1 cellular context compared by ENCODE assay signal in the genomic region with DNA sequence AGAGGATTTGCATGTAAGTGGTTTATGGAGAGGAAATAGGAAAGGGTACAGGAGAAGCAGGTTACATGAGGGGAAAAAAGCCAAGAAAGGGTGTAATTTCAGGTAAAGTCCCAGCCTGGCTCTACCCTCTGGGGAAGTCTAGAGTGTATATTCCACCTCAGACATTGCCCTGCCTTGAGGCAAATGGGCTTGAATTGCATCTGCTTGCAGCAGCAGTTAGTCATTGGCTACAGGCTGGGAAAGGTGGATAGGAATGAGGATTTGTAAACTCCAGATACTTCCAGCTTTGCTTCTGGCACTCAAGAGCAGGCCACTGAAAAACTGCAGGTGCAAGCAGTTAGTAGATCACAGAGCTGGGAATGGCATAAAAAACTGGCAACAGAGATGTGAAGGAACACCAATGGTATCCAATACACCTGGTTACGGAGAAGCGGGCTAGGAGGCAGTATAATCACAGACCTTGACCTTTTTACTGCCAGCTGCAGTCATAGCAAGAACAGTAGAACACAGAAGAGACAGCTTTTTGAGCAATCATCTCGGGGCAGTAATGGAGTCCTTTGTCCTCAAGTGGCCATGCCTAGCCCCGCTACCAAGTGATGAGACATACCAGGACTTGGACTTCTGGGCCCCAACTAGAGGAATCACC.
TF ChIP-seq lines count a peak whose summit lies in the region.

No MANE protein-coding gene starts in this region.

TF ChIP-seq in H1, 55 proteins besides CTCF, POLR2A, EP300 and RAD21:
- TF ChIP-seq MAFK (IDR thresholded peaks at IDR 0.05; ENCODE audit: low read depth, low read length) = no peak
- no peak for TF ChIP-seq CHD1 (IDR thresholded peaks at IDR 0.05; ENCODE audit: low read depth, low read length)
- no peak for TF ChIP-seq PHF8 (conservative IDR thresholded peaks at IDR 0.05; ENCODE audit: low read depth, low read length)
- no peak for TF ChIP-seq BRCA1 (IDR thresholded peaks at IDR 0.05; ENCODE audit: low read depth, low read length)
- no peak for TF ChIP-seq TAF1 (IDR thresholded peaks at IDR 0.05; ENCODE audit: low read depth, low read length)
- TF ChIP-seq NRF1 (IDR thresholded peaks at IDR 0.05; ENCODE audit: low read depth, low read length) = no peak
- TF ChIP-seq, protein P1, sequence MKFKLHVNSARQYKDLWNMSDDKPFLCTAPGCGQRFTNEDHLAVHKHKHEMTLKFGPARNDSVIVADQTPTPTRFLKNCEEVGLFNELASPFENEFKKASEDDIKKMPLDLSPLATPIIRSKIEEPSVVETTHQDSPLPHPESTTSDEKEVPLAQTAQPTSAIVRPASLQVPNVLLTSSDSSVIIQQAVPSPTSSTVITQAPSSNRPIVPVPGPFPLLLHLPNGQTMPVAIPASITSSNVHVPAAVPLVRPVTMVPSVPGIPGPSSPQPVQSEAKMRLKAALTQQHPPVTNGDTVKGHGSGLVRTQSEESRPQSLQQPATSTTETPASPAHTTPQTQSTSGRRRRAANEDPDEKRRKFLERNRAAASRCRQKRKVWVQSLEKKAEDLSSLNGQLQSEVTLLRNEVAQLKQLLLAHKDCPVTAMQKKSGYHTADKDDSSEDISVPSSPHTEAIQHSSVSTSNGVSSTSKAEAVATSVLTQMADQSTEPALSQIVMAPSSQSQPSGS (IDR thresholded peaks at IDR 0.05; ENCODE audit: low read length) = no peak
- no peak for TF ChIP-seq BCL11A (IDR thresholded peaks at IDR 0.05; ENCODE audit: low read depth in 2 of 2, low read length in 2 of 2)
- no peak for TF ChIP-seq POLR2AphosphoS5 (IDR thresholded peaks at IDR 0.05; ENCODE audit: low read depth, low read length)
- TF ChIP-seq GTF2F1 (IDR thresholded peaks at IDR 0.05; ENCODE audit: borderline replicate concordance, low read depth, low read length) = no peak
- TF ChIP-seq RFX5 (IDR thresholded peaks at IDR 0.05; ENCODE audit: borderline replicate concordance, low read depth, low read length) = no peak
